1 cellular context compared by ENCODE assay signal in genomic region chrX:154397888-154398667, GRCh38.
TF ChIP-seq lines count a peak whose summit lies in the region.

Gene RPL10, plus strand, starts transcription at chrX:154398377. Its CDS starts 143 bp downstream, at chrX:154398520.

TF ChIP-seq in HepG2, 621 proteins besides CTCF, POLR2A, EP300 and RAD21 (continued from another document and continues in another):
- TF ChIP-seq UBTF (CRISPR knock-in tag; IDR thresholded peaks at IDR 0.05) (peak; percentile 41), ZNF503 (CRISPR knock-in tag; IDR thresholded peaks at IDR 0.05) (no peak), ZNF121 (CRISPR knock-in tag; IDR thresholded peaks at IDR 0.05) (0 out of 2 replicates have a peak, but pooled peaks have one; percentile 5), CAMTA2 (CRISPR knock-in tag; IDR thresholded peaks at IDR 0.05; ENCODE audit: borderline replicate concordance) (no peak), NPAS2 (CRISPR knock-in tag; IDR thresholded peaks at IDR 0.05; ENCODE audit: borderline replicate concordance) (no peak), YEATS2 (CRISPR knock-in tag; IDR thresholded peaks at IDR 0.05; ENCODE audit: borderline replicate concordance) (peak; percentile 85), ZNF329 (CRISPR knock-in tag; IDR thresholded peaks at IDR 0.05; ENCODE audit: low read depth) (no peak), ZNF431 (CRISPR knock-in tag; IDR thresholded peaks at IDR 0.05; ENCODE audit: borderline replicate concordance, low read depth) (no peak), ZNF550 (CRISPR knock-in tag; IDR thresholded peaks at IDR 0.05; ENCODE audit: borderline replicate concordance) (no peak), ZNF354B (CRISPR knock-in tag; IDR thresholded peaks at IDR 0.05) (no peak), TSC22D2 (CRISPR knock-in tag; IDR thresholded peaks at IDR 0.05; ENCODE audit: borderline replicate concordance) (no peak), JDP2 (CRISPR knock-in tag; IDR thresholded peaks at IDR 0.05; ENCODE audit: borderline replicate concordance) (no peak), GPN1 (CRISPR knock-in tag; IDR thresholded peaks at IDR 0.05; ENCODE audit: borderline replicate concordance) (no peak), DNMT1 (CRISPR knock-in tag; IDR thresholded peaks at IDR 0.05) (no peak), ZMAT3 (CRISPR knock-in tag; conservative IDR thresholded peaks at IDR 0.05) (0 out of 2 replicates have a peak, but pooled peaks have one; percentile 66), ZFP36L1 (CRISPR knock-in tag; IDR thresholded peaks at IDR 0.05) (no peak), ZNF672 (CRISPR knock-in tag; IDR thresholded peaks at IDR 0.05) (no peak), KLF13 (CRISPR knock-in tag; IDR thresholded peaks at IDR 0.05) (no peak), RCOR2 (CRISPR knock-in tag; IDR thresholded peaks at IDR 0.05) (no peak), ISL2 (CRISPR knock-in tag; IDR thresholded peaks at IDR 0.05) (no peak), FOXK1 (CRISPR knock-in tag; IDR thresholded peaks at IDR 0.05; ENCODE audit: borderline replicate concordance, low read depth) (peak; percentile 55; the same call in 1 of the 2 replicates), ZC3H4 (CRISPR knock-in tag; IDR thresholded peaks at IDR 0.05; ENCODE audit: borderline replicate concordance) (peak; percentile 57; the same call in 1 of the 2 replicates), ZNF292 (CRISPR knock-in tag; IDR thresholded peaks at IDR 0.05; ENCODE audit: borderline replicate concordance, low read depth) (no peak), ZNF790 (CRISPR knock-in tag; IDR thresholded peaks at IDR 0.05; ENCODE audit: borderline replicate concordance) (no peak; the same call in 1 of the 2 replicates), TBP (CRISPR knock-in tag; IDR thresholded peaks at IDR 0.05) (no peak), HES4 (CRISPR knock-in tag; IDR thresholded peaks at IDR 0.05; ENCODE audit: borderline replicate concordance) (peak; percentile 19; the same call in 1 of the 2 replicates), ZNF780A (CRISPR knock-in tag; IDR thresholded peaks at IDR 0.05) (no peak), PAX8 (CRISPR knock-in tag; IDR thresholded peaks at IDR 0.05; ENCODE audit: borderline replicate concordance) (no peak), CREM (IDR thresholded peaks at IDR 0.05) (peak; percentile 80), CREM (CRISPR knock-in tag; IDR thresholded peaks at IDR 0.05) (no peak), SMC3 (IDR thresholded peaks at IDR 0.05; ENCODE audit: low read length) (no peak), ZNF138 (CRISPR knock-in tag; IDR thresholded peaks at IDR 0.05; ENCODE audit: low read depth) (no peak; the same call in 1 of the 2 replicates), ZBTB25 (CRISPR knock-in tag; IDR thresholded peaks at IDR 0.05) (no peak), ZNF460 (CRISPR knock-in tag; IDR thresholded peaks at IDR 0.05; ENCODE audit: borderline replicate concordance) (no peak), ATAD3A (CRISPR knock-in tag; IDR thresholded peaks at IDR 0.05) (no peak), SUZ12 (IDR thresholded peaks at IDR 0.05; ENCODE audit: low read depth, low read length) (no peak), HDAC6 (IDR thresholded peaks at IDR 0.05; ENCODE audit: low read depth, low read length) (0 out of 2 replicates have a peak, but pooled peaks have one; percentile 41), SP1 (IDR thresholded peaks at IDR 0.05) (no peak), SP1 (CRISPR knock-in tag; IDR thresholded peaks at IDR 0.05) (peak; percentile 33; the same call in 1 of the 2 replicates), NFKB2 (CRISPR knock-in tag; IDR thresholded peaks at IDR 0.05; ENCODE audit: borderline replicate concordance) (peak; percentile 65), SKI (IDR thresholded peaks at IDR 0.05; ENCODE audit: partially characterized antibody) (no peak), ZFAT (CRISPR knock-in tag; conservative IDR thresholded peaks at IDR 0.05) (no peak; the same call in 1 of the 2 replicates), JUNB (CRISPR knock-in tag; IDR thresholded peaks at IDR 0.05; ENCODE audit: borderline replicate concordance) (no peak), ZBTB1 (CRISPR knock-in tag; IDR thresholded peaks at IDR 0.05; ENCODE audit: borderline replicate concordance) (no peak)
- TF ChIP-seq, protein P1, sequence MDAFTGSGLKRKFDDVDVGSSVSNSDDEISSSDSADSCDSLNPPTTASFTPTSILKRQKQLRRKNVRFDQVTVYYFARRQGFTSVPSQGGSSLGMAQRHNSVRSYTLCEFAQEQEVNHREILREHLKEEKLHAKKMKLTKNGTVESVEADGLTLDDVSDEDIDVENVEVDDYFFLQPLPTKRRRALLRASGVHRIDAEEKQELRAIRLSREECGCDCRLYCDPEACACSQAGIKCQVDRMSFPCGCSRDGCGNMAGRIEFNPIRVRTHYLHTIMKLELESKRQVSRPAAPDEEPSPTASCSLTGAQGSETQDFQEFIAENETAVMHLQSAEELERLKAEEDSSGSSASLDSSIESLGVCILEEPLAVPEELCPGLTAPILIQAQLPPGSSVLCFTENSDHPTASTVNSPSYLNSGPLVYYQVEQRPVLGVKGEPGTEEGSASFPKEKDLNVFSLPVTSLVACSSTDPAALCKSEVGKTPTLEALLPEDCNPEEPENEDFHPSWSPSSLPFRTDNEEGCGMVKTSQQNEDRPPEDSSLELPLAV (CRISPR knock-in tag; conservative IDR thresholded peaks at IDR 0.05; ENCODE audit: low read depth), result no peak
- TF ChIP-seq, protein P2, sequence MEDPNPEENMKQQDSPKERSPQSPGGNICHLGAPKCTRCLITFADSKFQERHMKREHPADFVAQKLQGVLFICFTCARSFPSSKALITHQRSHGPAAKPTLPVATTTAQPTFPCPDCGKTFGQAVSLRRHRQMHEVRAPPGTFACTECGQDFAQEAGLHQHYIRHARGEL (CRISPR knock-in tag; IDR thresholded peaks at IDR 0.05), result no peak
- TF ChIP-seq, protein P3, sequence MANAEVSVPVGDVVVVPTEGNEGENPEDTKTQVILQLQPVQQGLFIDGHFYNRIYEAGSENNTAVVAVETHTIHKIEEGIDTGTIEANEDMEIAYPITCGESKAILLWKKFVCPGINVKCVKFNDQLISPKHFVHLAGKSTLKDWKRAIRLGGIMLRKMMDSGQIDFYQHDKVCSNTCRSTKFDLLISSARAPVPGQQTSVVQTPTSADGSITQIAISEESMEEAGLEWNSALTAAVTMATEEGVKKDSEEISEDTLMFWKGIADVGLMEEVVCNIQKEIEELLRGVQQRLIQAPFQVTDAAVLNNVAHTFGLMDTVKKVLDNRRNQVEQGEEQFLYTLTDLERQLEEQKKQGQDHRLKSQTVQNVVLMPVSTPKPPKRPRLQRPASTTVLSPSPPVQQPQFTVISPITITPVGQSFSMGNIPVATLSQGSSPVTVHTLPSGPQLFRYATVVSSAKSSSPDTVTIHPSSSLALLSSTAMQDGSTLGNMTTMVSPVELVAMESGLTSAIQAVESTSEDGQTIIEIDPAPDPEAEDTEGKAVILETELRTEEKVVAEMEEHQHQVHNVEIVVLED (CRISPR knock-in tag; IDR thresholded peaks at IDR 0.05; ENCODE audit: borderline replicate concordance), result peak; percentile 90
- TF ChIP-seq, protein P4, sequence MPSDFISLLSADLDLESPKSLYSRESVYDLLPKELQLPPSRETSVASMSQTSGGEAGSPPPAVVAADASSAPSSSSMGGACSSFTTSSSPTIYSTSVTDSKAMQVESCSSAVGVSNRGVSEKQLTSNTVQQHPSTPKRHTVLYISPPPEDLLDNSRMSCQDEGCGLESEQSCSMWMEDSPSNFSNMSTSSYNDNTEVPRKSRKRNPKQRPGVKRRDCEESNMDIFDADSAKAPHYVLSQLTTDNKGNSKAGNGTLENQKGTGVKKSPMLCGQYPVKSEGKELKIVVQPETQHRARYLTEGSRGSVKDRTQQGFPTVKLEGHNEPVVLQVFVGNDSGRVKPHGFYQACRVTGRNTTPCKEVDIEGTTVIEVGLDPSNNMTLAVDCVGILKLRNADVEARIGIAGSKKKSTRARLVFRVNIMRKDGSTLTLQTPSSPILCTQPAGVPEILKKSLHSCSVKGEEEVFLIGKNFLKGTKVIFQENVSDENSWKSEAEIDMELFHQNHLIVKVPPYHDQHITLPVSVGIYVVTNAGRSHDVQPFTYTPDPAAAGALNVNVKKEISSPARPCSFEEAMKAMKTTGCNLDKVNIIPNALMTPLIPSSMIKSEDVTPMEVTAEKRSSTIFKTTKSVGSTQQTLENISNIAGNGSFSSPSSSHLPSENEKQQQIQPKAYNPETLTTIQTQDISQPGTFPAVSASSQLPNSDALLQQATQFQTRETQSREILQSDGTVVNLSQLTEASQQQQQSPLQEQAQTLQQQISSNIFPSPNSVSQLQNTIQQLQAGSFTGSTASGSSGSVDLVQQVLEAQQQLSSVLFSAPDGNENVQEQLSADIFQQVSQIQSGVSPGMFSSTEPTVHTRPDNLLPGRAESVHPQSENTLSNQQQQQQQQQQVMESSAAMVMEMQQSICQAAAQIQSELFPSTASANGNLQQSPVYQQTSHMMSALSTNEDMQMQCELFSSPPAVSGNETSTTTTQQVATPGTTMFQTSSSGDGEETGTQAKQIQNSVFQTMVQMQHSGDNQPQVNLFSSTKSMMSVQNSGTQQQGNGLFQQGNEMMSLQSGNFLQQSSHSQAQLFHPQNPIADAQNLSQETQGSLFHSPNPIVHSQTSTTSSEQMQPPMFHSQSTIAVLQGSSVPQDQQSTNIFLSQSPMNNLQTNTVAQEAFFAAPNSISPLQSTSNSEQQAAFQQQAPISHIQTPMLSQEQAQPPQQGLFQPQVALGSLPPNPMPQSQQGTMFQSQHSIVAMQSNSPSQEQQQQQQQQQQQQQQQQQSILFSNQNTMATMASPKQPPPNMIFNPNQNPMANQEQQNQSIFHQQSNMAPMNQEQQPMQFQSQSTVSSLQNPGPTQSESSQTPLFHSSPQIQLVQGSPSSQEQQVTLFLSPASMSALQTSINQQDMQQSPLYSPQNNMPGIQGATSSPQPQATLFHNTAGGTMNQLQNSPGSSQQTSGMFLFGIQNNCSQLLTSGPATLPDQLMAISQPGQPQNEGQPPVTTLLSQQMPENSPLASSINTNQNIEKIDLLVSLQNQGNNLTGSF (CRISPR knock-in tag; IDR thresholded peaks at IDR 0.05), result peak; percentile 29
- TF ChIP-seq, protein P5, sequence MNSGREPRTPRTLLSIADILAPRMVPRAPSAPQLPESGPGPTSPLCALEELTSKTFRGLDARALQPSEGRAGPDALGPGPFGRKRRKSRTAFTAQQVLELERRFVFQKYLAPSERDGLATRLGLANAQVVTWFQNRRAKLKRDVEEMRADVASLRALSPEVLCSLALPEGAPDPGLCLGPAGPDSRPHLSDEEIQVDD (CRISPR knock-in tag; IDR thresholded peaks at IDR 0.05; ENCODE audit: borderline replicate concordance), result 0 out of 2 replicates have a peak, but pooled peaks have one; percentile 13
- TF ChIP-seq, protein P6, sequence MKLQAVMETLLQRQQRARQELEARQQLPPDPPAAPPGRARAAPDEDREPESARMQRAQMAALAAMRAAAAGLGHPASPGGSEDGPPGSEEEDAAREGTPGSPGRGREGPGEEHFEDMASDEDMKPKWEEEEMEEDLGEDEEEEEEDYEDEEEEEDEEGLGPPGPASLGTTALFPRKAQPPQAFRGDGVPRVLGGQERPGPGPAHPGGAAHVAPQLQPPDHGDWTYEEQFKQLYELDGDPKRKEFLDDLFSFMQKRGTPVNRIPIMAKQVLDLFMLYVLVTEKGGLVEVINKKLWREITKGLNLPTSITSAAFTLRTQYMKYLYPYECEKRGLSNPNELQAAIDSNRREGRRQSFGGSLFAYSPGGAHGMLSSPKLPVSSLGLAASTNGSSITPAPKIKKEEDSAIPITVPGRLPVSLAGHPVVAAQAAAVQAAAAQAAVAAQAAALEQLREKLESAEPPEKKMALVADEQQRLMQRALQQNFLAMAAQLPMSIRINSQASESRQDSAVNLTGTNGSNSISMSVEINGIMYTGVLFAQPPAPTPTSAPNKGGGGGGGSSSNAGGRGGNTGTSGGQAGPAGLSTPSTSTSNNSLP (IDR thresholded peaks at IDR 0.05; ENCODE audit: low read depth, low read length), result no peak
